In genomic region chr15:30992073-30992363, GRCh38 we compare ENCODE assay signal across 8 cellular contexts. TPM values are rescaled to one million over a fixed set of nuclear protein-coding genes. Genes with fewer than 3 reads are reported as not detected.
DNase-seq lines count a peak whose midpoint lies in the region; ATAC-seq and FAIRE-seq lines count a peak whose summit lies in the region.

No MANE protein-coding gene starts in this region.

- peaks cover 20% of the 10 kb centered on the region for H3K79me2 ChIP-seq in ACC112 (ENCODE audit: control insufficient read depth, insufficient read depth, low read length, unreplicated experiment)

- H3K27me3 ChIP-seq in ACC112 (ENCODE audit: insufficient read depth, low read length) (no peaks in the 10 kb centered on the region), HAP-1 (ENCODE audit: low read depth) (no peaks in the 10 kb centered on the region)

- H3K27ac Mint-ChIP-seq in activated naive CD8-positive, alpha-beta T cell treated with anti-CD3 and anti-CD28 coated beads, Interleukin-2, amount 10 ng/mL, durations not matched to agents 7 days and 5 days = peak overlapping the region; percentile 80
- H3K27ac Mint-ChIP-seq in immature natural killer cell = peak overlapping the region; percentile 69 to 91 (median 89)

- peak overlapping the region; percentile 90 for H2AFZ ChIP-seq in ACC112 (ENCODE audit: low read length, unreplicated experiment)

- POLR2A ChIA-PET in activated naive CD8-positive, alpha-beta T cell treated with anti-CD3 and anti-CD28 coated beads, Interleukin-2, amount 10 ng/mL, durations not matched to agents 7 days and 5 days (lab: Charles Lee) = interaction anchor here (0.5 to 2.4 kb wide), 6 partner anchors 13 to 366 kb away, joined by 3 to 25 read pairs (median 4); partner anchors contain the start of gene ARHGAP11B

- no peak for DNase-seq in HAP-1 (ENCODE audit: low spot score in 2 of 2)
- no peak for DNase-seq in activated naive CD8-positive, alpha-beta T cell treated with anti-CD3 and anti-CD28 coated beads, Interleukin-2, amount 10 ng/mL, durations not matched to agents 7 days and 5 days
- no peak for DNase-seq in immature natural killer cell
- DNase-seq in substantia nigra (lab: John Stamatoyannopoulos, UW) = no peak
- no peak for DNase-seq in foreskin melanocyte
- no peak for DNase-seq in frontal cortex (ENCODE audit: low spot score in 2 of 2)

- peaks cover 4% of the 10 kb centered on the region for H3K36me3 Mint-ChIP-seq in activated naive CD8-positive, alpha-beta T cell treated with anti-CD3 and anti-CD28 coated beads, Interleukin-2, amount 10 ng/mL, durations not matched to agents 7 days and 5 days
- no peaks in the 10 kb centered on the region for H3K36me3 Mint-ChIP-seq in immature natural killer cell

- FAIRE-seq in frontal cortex (lab: Jason Lieb, UNC) = no peak

- ATAC-seq in activated naive CD8-positive, alpha-beta T cell treated with anti-CD3 and anti-CD28 coated beads, Interleukin-2, amount 10 ng/mL, durations not matched to agents 7 days and 5 days (ENCODE audit: low read depth) = no peak
- no peak for ATAC-seq in GM19351 (IDR thresholded peaks at IDR 0.05; ENCODE audit: unreplicated experiment)

- H3K9me3 ChIP-seq in HAP-1 = no peaks in the 10 kb centered on the region

- peak overlapping the region; percentile 100 for H3K4me3 ChIP-seq in ACC112 (ENCODE audit: low read depth, low read length)
- H3K4me3 ChIP-seq in HAP-1 = peak overlapping the region; percentile 88

- in situ Hi-C loops in HAP-1 (cut with MboI; ENCODE audit: low sequenced_read_pairs) = no loop called here

- H3K4me1 ChIP-seq in ACC112 (ENCODE audit: control insufficient read depth, insufficient read depth, low read length, unreplicated experiment) = peaks cover 12% of the 10 kb centered on the region
- H3K4me1 ChIP-seq in HAP-1 = peaks cover 7% of the 10 kb centered on the region

- peak overlapping the region; percentile 82 for H3K4me3 Mint-ChIP-seq in activated naive CD8-positive, alpha-beta T cell treated with anti-CD3 and anti-CD28 coated beads, Interleukin-2, amount 10 ng/mL, durations not matched to agents 7 days and 5 days
- peak overlapping the region; percentile 81 to 86 (median 86) for H3K4me3 Mint-ChIP-seq in immature natural killer cell

- H3K27me3 Mint-ChIP-seq in activated naive CD8-positive, alpha-beta T cell treated with anti-CD3 and anti-CD28 coated beads, Interleukin-2, amount 10 ng/mL, durations not matched to agents 7 days and 5 days = peaks cover 2% of the 10 kb centered on the region
- H3K27me3 Mint-ChIP-seq in immature natural killer cell (ENCODE audit: low read depth in 3 of 3) = peaks cover 14 to 23% (median 21%) of the 10 kb centered on the region in 3 donors

- no peaks in the 10 kb centered on the region for H3K9me3 Mint-ChIP-seq in activated naive CD8-positive, alpha-beta T cell treated with anti-CD3 and anti-CD28 coated beads, Interleukin-2, amount 10 ng/mL, durations not matched to agents 7 days and 5 days
- no peaks in the 10 kb centered on the region for H3K9me3 Mint-ChIP-seq in immature natural killer cell

- H3K4me1 Mint-ChIP-seq in activated naive CD8-positive, alpha-beta T cell treated with anti-CD3 and anti-CD28 coated beads, Interleukin-2, amount 10 ng/mL, durations not matched to agents 7 days and 5 days = peaks cover 20% of the 10 kb centered on the region
- peaks cover 29 to 39% of the 10 kb centered on the region in 2 donors for H3K4me1 Mint-ChIP-seq in immature natural killer cell

- H3K27ac ChIP-seq in ACC112 (ENCODE audit: low read depth, low read length) (peak overlapping the region; percentile 67), substantia nigra (ENCODE audit: low read depth, low read length, poor library complexity, severe bottlenecking) (peak overlapping the region; percentile 90)

- H3K36me3 ChIP-seq in ACC112 (ENCODE audit: insufficient read depth, low read length) = 0 out of 2 replicates have a peak, but pooled peaks cover 2% of the 10 kb centered on the region
- H3K36me3 ChIP-seq in HAP-1 (replicated peaks) = no peaks in the 10 kb centered on the region

RNA-seq across cellular contexts. Expression of gene MTMR10, which starts 0.6 kb away (rescaled TPM):
- 10 to 100 TPM; 29.3 to 32.2 TPM for total RNA-seq in activated naive CD8-positive, alpha-beta T cell treated with anti-CD3 and anti-CD28 coated beads, Interleukin-2, amount 10 ng/mL, durations not matched to agents 7 days and 5 days
- polyA plus RNA-seq in immature natural killer cell = 10 to 100 TPM in 1 of 3 donors, 1 to 10 TPM in 2; 3.3 to 10.7 (median 4.0) TPM
- total RNA-seq in frontal cortex = 6.1 TPM
